In the genomic region with DNA sequence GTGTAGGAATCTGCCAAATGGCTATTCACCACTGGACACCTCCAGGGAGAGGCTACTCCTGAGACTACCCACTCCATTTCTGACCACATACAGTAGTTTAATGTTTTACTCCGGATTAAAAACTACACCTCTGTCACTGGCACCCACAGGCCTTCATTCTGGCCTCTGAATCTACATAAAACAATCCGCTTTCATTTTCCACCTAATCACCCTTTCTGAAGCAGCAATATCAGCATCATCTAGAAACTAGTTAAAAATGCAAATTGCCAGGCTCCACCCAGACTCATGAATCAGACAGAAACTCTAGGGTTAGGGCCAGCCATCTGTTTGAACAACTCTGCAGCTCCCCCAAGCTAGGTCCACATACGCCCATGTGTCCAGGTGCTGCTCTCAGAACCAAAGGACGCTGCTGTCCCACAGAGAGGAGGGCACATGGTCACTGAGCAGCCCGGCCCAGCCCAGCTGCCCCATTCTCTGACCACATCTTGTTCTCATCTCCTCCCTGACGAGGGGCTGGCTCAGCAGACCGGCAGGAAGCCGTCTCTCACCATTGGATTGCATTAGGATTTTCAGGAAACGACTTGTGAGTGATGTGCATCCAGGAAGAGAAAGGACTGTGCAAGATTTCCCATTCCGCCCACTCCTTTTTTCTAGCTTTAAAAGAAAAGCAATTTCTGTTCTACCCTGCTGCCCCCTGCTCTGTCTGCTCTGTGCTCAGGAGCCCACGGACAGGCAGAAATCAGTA, we compare ENCODE assay signal across 8 cellular contexts. TPM values are rescaled to one million over a fixed set of nuclear protein-coding genes. Genes with fewer than 3 reads are reported as not detected.
A peak's percentile ranks its signal among the peaks of the same experiment; 100 is the strongest.
DNase-seq lines count a peak whose midpoint lies in the region; ATAC-seq and TF ChIP-seq lines count a peak whose summit lies in the region.

No MANE protein-coding gene starts in this region.

- H3K36me3 Mint-ChIP-seq in WTC11 = peaks cover 7% of the 10 kb centered on the region; the same call in 1 of the 2 replicates
- peaks cover 8% of the 10 kb centered on the region for H3K36me3 Mint-ChIP-seq in nephron progenitor cell (ENCODE audit: low read depth)

- H2AFZ ChIP-seq in PC-9 = no peak overlapping the region

- CTCF ChIA-PET in WTC11 (lab: Charles Lee) = interaction anchor here (0.7 to 1.1 kb wide), 2 partner anchors 13 to 237 kb away, joined by 3 read pairs; no protein-coding TSS in a partner anchor
- CTCF ChIA-PET in PC-9 (lab: Charles Lee) = no interaction called here

- POLR2A ChIA-PET in WTC11 (lab: Charles Lee) = no interaction called here
- POLR2A ChIA-PET in PC-9 (lab: Charles Lee; ENCODE audit: unreplicated experiment) = interaction anchor here (0.5 kb wide), 1 partner anchor 46 kb away, joined by 4 read pairs; no protein-coding TSS in a partner anchor

- H3K27ac Mint-ChIP-seq in WTC11 (peak overlapping the region; percentile 71), nephron progenitor cell (peak overlapping the region; percentile 38)

- H3K27me3 Mint-ChIP-seq in WTC11 (ENCODE audit: low read depth) (no peaks in the 10 kb centered on the region), nephron progenitor cell (ENCODE audit: low read depth, poor library complexity) (no peaks in the 10 kb centered on the region)

- intact Hi-C loops in PC-9 (cut with micrococcal nuclease; ENCODE audit: unreplicated experiment) = no loop called here

- no peaks in the 10 kb centered on the region for H3F3A ChIP-seq in PC-9 (ENCODE audit: insufficient read depth, low read depth)

- H3K9me3 ChIP-seq in PC-9 (ENCODE audit: insufficient read depth, low read depth) = no peaks in the 10 kb centered on the region

- H3K9me2 ChIP-seq in PC-9 (ENCODE audit: insufficient read depth) = no peaks in the 10 kb centered on the region

- H3K36me3 ChIP-seq in PC-9 (ENCODE audit: low read depth) = 0 out of 2 replicates have a peak, but pooled peaks cover 12% of the 10 kb centered on the region

- DNase-seq in WTC11 (ENCODE audit: low spot score) (no peak), dermis blood vessel endothelial cell (peak; percentile 91), nephron progenitor cell (no peak), COLO829 (ENCODE audit: low spot score) (no peak), NCI-H345 treated with DMSO at 0.1 percent for 48 hours (lab: John Stamatoyannopoulos, UW; ENCODE audit: unreplicated experiment) (no peak), PC-9 (no peak)

- TF ChIP-seq CTCF in WTC11 (IDR thresholded peaks at IDR 0.05) = no peak
- TF ChIP-seq CTCF in nephron progenitor cell (IDR thresholded peaks at IDR 0.05) = no peak
- no peak for TF ChIP-seq CTCF in PC-9 (conservative IDR thresholded peaks at IDR 0.05)

- no peak overlapping the region for H3K27ac ChIP-seq in PC-9

- H3K9me3 Mint-ChIP-seq in WTC11 (no peaks in the 10 kb centered on the region), nephron progenitor cell (no peaks in the 10 kb centered on the region)

- ATAC-seq in GM19023 (IDR thresholded peaks at IDR 0.05; ENCODE audit: unreplicated experiment) (peak; percentile 95), HG03039 (IDR thresholded peaks at IDR 0.05; ENCODE audit: unreplicated experiment) (peak; percentile 93), WTC11 (peak; percentile 55)

- no peaks in the 10 kb centered on the region for H3K27me3 ChIP-seq in PC-9 (ENCODE audit: insufficient read depth, low read depth)

- H3K4me3 Mint-ChIP-seq in WTC11 (no peak overlapping the region), nephron progenitor cell (no peak overlapping the region)

- H3K4me1 ChIP-seq in PC-9 (replicated peaks; ENCODE audit: insufficient read depth) = no peaks in the 10 kb centered on the region

- H3K79me2 ChIP-seq in PC-9 (ENCODE audit: low read depth) = no peaks in the 10 kb centered on the region

- peaks cover 19% of the 10 kb centered on the region for H3K4me1 Mint-ChIP-seq in WTC11
- peaks cover 18% of the 10 kb centered on the region for H3K4me1 Mint-ChIP-seq in nephron progenitor cell

- no TSS peak for BruUV-seq in PC-9 (replicated peaks; lab: Mats Ljungman, UMichigan)

- H3K4me3 ChIP-seq in PC-9 = no peak overlapping the region

- H4K20me1 ChIP-seq in PC-9 (ENCODE audit: insufficient read depth) = no peaks in the 10 kb centered on the region; the same call in 1 of the 2 replicates

- no peak overlapping the region for H3K4me2 ChIP-seq in PC-9

TF ChIP-seq in WTC11, 78 proteins besides CTCF, POLR2A, EP300 and RAD21 (continues in another document):
- no peak for TF ChIP-seq ZNF317 (CRISPR knock-in tag; IDR thresholded peaks at IDR 0.05; ENCODE audit: borderline replicate concordance, low read depth)
- TF ChIP-seq SOX15 (CRISPR knock-in tag; IDR thresholded peaks at IDR 0.05) = no peak
- no peak for TF ChIP-seq CBFB (CRISPR knock-in tag; IDR thresholded peaks at IDR 0.05; ENCODE audit: low read depth)
- TF ChIP-seq FOXK1 (CRISPR knock-in tag; IDR thresholded peaks at IDR 0.05) = no peak
- TF ChIP-seq HMGA2 (CRISPR knock-in tag; IDR thresholded peaks at IDR 0.05) = no peak
- no peak for TF ChIP-seq ZNF532 (CRISPR knock-in tag; IDR thresholded peaks at IDR 0.05; ENCODE audit: borderline replicate concordance)
- TF ChIP-seq ZMAT4 (CRISPR knock-in tag; IDR thresholded peaks at IDR 0.05) = no peak
- no peak for TF ChIP-seq NFYB (CRISPR knock-in tag; conservative IDR thresholded peaks at IDR 0.05; ENCODE audit: low read depth)
- TF ChIP-seq, protein P1, sequence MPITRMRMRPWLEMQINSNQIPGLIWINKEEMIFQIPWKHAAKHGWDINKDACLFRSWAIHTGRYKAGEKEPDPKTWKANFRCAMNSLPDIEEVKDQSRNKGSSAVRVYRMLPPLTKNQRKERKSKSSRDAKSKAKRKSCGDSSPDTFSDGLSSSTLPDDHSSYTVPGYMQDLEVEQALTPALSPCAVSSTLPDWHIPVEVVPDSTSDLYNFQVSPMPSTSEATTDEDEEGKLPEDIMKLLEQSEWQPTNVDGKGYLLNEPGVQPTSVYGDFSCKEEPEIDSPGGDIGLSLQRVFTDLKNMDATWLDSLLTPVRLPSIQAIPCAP (CRISPR knock-in tag; IDR thresholded peaks at IDR 0.05) = no peak
- no peak for TF ChIP-seq ZSCAN18 (CRISPR knock-in tag; IDR thresholded peaks at IDR 0.05)
- no peak for TF ChIP-seq ZBTB21 (CRISPR knock-in tag; IDR thresholded peaks at IDR 0.05; ENCODE audit: borderline replicate concordance)
- TF ChIP-seq TEAD4 (CRISPR knock-in tag; IDR thresholded peaks at IDR 0.05) = no peak
- no peak for TF ChIP-seq SP1 (CRISPR knock-in tag; conservative IDR thresholded peaks at IDR 0.05)
- no peak for TF ChIP-seq ZNF121 (CRISPR knock-in tag; IDR thresholded peaks at IDR 0.05)

RNA-seq across cellular contexts. Expression of gene ADAM19, which starts 34.7 kb away (rescaled TPM):
- total RNA-seq in WTC11 (2021) = 19.2 to 28.6 TPM (median 20.7 TPM) in 3 replicates
- total RNA-seq in dermis blood vessel endothelial cell = 30.0 and 43.7 TPM in 2 replicates
- total RNA-seq in PC-9 (2021) = 7.6 and 9.3 TPM in 2 replicates
